ENCODE assay signal across 14 cellular contexts in genomic region chr22:22632226-22632625, GRCh38. TPM values are rescaled to one million over a fixed set of nuclear protein-coding genes. Genes with fewer than 3 reads are reported as not detected.
"Had no signal": no experiment of that assay in that cellular context is flagged by ENCODE, and none has a peak within 500 bp of the region (broad histone marks: within the 10 kb centered on the region; RNA-seq: fewer than 3 reads in every experiment).

No MANE protein-coding gene starts in this region.

RNA-seq across cellular contexts. Expression of gene GGTLC2, which starts 12.2 kb away (rescaled TPM):
- total RNA-seq: activated B cell treated with CpG ODN at 0.5 μM for 24 hours; activated CD4-positive, alpha-beta memory T cell treated with anti-CD3 and anti-CD28 coated beads for 36 hours; activated CD4-positive, alpha-beta memory T cell treated with anti-CD3 and anti-CD28 coated beads, Interleukin-2, amount 10 ng/mL, durations not matched to agents 7 days and 5 days; activated CD4-positive, alpha-beta T cell treated with anti-CD3 and anti-CD28 coated beads for 36 hours; activated CD4-positive, alpha-beta T cell treated with anti-CD3 and anti-CD28 coated beads, Interleukin-2, amount 10 ng/mL, durations not matched to agents 24 days and 14 days; activated CD4-positive, alpha-beta T cell treated with anti-CD3 and anti-CD28 coated beads, Interleukin-2, amount 10 ng/mL, durations not matched to agents 7 days and 5 days; activated CD8-positive, alpha-beta memory T cell treated with anti-CD3 and anti-CD28 coated beads for 36 hours; activated CD8-positive, alpha-beta memory T cell treated with anti-CD3 and anti-CD28 coated beads, Interleukin-2, amount 10 ng/mL, durations not matched to agents 7 days and 5 days; activated CD8-positive, alpha-beta T cell treated with anti-CD3 and anti-CD28 coated beads for 36 hours; activated CD8-positive, alpha-beta T cell treated with anti-CD3 and anti-CD28 coated beads, Interleukin-2, amount 10 ng/mL, durations not matched to agents 7 days and 5 days; T-helper 1 cell treated with Interleukin-12 subunit alpha and Interleukin-12 subunit beta and Interleukin-4 antibody, amounts not matched to agents 30 ng/mL and 1 ng/mL, for 36 hours; T-helper 17 cell; T-helper 2 cell treated with Interferon-gamma antibody and Interleukin-4, amounts not matched to agents 100 ng/mL and 5 ng/mL, for 36 hours; WTC11 had no signal
